ENCODE assay signal across 16 cellular contexts in genomic region chr2:207483066-207483465, GRCh38.
"Had no signal": no experiment of that assay in that cellular context is flagged by ENCODE, and none has a peak within 500 bp of the region (broad histone marks: within the 10 kb centered on the region; RNA-seq: fewer than 3 reads in every experiment).

No MANE protein-coding gene starts in this region.

- ATAC-seq: activated naive CD8-positive, alpha-beta T cell treated with anti-CD3 and anti-CD28 coated beads, Interleukin-2, amount 50 U/mL, for 24 hours; left colon; natural killer cell treated with Interleukin-12 subunit alpha and Interleukin-12 subunit beta and Interleukin-15 and Interleukin-18, amount 100 ng/mL, for 72 hours had no signal

- H3K36me3 ChIP-seq: stomach, thoracic aorta had no signal

- H3K27ac Mint-ChIP-seq: activated CD4-positive, alpha-beta memory T cell treated with anti-CD3 and anti-CD28 coated beads, Interleukin-2, amount 10 ng/mL, durations not matched to agents 7 days and 5 days; activated CD4-positive, alpha-beta T cell treated with anti-CD3 and anti-CD28 coated beads for 36 hours; activated naive CD8-positive, alpha-beta T cell treated with anti-CD3 and anti-CD28 coated beads, Interleukin-2, amount 50 U/mL, for 24 hours; natural killer cell treated with Interleukin-12 subunit alpha and Interleukin-12 subunit beta and Interleukin-15 and Interleukin-18, amount 100 ng/mL, for 72 hours; T-helper 2 cell treated with Interferon-gamma antibody and Interleukin-4, amounts not matched to agents 5 μg/mL and 100 μg/mL, for 36 hours had no signal

- H3K9me3 ChIP-seq: stomach, thoracic aorta had no signal

- H3K36me3 Mint-ChIP-seq: natural killer cell treated with Interleukin-12 subunit alpha and Interleukin-12 subunit beta and Interleukin-15 and Interleukin-18, amount 100 ng/mL, for 72 hours had no signal

- DNase-seq: activated CD4-positive, alpha-beta memory T cell treated with anti-CD3 and anti-CD28 coated beads, Interleukin-2, amount 10 ng/mL, durations not matched to agents 7 days and 5 days; activated CD8-positive, alpha-beta memory T cell treated with anti-CD3 and anti-CD28 coated beads, Interleukin-2, amount 50 U/mL, for 4 hours; activated naive CD4-positive, alpha-beta T cell treated with Interleukin-2 at 50 U/mL for 16 hours; activated naive CD8-positive, alpha-beta T cell treated with anti-CD3 and anti-CD28 coated beads, Interleukin-2, amount 50 U/mL, for 24 hours; caudate nucleus; effector CD8-positive, alpha-beta T cell; hypothalamus; left colon; mammary epithelial cell; stimulated activated CD4-positive, alpha-beta T cell treated with anti-CD3 and anti-CD28 coated beads, Interleukin-4, amount 100 ng/mL, for 4 hours; stomach had no signal

- H3K9me3 Mint-ChIP-seq: activated CD4-positive, alpha-beta memory T cell treated with anti-CD3 and anti-CD28 coated beads, Interleukin-2, amount 10 ng/mL, durations not matched to agents 7 days and 5 days; activated naive CD8-positive, alpha-beta T cell treated with anti-CD3 and anti-CD28 coated beads, Interleukin-2, amount 50 U/mL, for 24 hours; natural killer cell treated with Interleukin-12 subunit alpha and Interleukin-12 subunit beta and Interleukin-15 and Interleukin-18, amount 100 ng/mL, for 72 hours; T-helper 2 cell treated with Interferon-gamma antibody and Interleukin-4, amounts not matched to agents 5 μg/mL and 100 μg/mL, for 36 hours had no signal

- H3K27me3 ChIP-seq: stomach had no signal

- H3K4me3 ChIP-seq: coronary artery, stomach, thoracic aorta had no signal

- H3K27me3 Mint-ChIP-seq: activated CD4-positive, alpha-beta memory T cell treated with anti-CD3 and anti-CD28 coated beads, Interleukin-2, amount 10 ng/mL, durations not matched to agents 7 days and 5 days; activated CD4-positive, alpha-beta T cell treated with anti-CD3 and anti-CD28 coated beads for 36 hours; activated naive CD8-positive, alpha-beta T cell treated with anti-CD3 and anti-CD28 coated beads, Interleukin-2, amount 50 U/mL, for 24 hours; natural killer cell treated with Interleukin-12 subunit alpha and Interleukin-12 subunit beta and Interleukin-15 and Interleukin-18, amount 100 ng/mL, for 72 hours had no signal

- H3K27ac ChIP-seq: coronary artery had no signal

- H3K4me3 Mint-ChIP-seq: activated CD4-positive, alpha-beta memory T cell treated with anti-CD3 and anti-CD28 coated beads, Interleukin-2, amount 10 ng/mL, durations not matched to agents 7 days and 5 days; activated CD4-positive, alpha-beta T cell treated with anti-CD3 and anti-CD28 coated beads for 36 hours; activated naive CD8-positive, alpha-beta T cell treated with anti-CD3 and anti-CD28 coated beads, Interleukin-2, amount 50 U/mL, for 24 hours; natural killer cell treated with Interleukin-12 subunit alpha and Interleukin-12 subunit beta and Interleukin-15 and Interleukin-18, amount 100 ng/mL, for 72 hours; T-helper 2 cell treated with Interferon-gamma antibody and Interleukin-4, amounts not matched to agents 5 μg/mL and 100 μg/mL, for 36 hours had no signal
